Comparison of ENCODE assay signal across 1 cellular context in genomic region chrX:30889147-30890125, GRCh38.
TF ChIP-seq lines count a peak whose summit lies in the region.

A gene with protein sequence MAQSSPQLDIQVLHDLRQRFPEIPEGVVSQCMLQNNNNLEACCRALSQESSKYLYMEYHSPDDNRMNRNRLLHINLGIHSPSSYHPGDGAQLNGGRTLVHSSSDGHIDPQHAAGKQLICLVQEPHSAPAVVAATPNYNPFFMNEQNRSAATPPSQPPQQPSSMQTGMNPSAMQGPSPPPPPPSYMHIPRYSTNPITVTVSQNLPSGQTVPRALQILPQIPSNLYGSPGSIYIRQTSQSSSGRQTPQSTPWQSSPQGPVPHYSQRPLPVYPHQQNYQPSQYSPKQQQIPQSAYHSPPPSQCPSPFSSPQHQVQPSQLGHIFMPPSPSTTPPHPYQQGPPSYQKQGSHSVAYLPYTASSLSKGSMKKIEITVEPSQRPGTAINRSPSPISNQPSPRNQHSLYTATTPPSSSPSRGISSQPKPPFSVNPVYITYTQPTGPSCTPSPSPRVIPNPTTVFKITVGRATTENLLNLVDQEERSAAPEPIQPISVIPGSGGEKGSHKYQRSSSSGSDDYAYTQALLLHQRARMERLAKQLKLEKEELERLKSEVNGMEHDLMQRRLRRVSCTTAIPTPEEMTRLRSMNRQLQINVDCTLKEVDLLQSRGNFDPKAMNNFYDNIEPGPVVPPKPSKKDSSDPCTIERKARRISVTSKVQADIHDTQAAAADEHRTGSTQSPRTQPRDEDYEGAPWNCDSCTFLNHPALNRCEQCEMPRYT (minus strand): TSS chrX:30889254. CDS start chrX:30859588, 29,666 bp downstream.

TF ChIP-seq in HEK293, 187 proteins besides CTCF, POLR2A, EP300 and RAD21 (continued from another document and continues in another):
- TF ChIP-seq ELK4 (IDR thresholded peaks at IDR 0.05; ENCODE audit: borderline replicate concordance, low read depth, low read length) (no peak; the same call in 1 of the 2 replicates), GLI2 (tag by site-specific recombination; IDR thresholded peaks at IDR 0.05; ENCODE audit: borderline replicate concordance, low read depth) (no peak), ZNF416 (tag by site-specific recombination; IDR thresholded peaks at IDR 0.05) (no peak), EGR2 (tag by site-specific recombination; IDR thresholded peaks at IDR 0.05; ENCODE audit: low read depth) (0 out of 2 replicates have a peak, but pooled peaks have one; percentile 9), KLF9 (tag by site-specific recombination; IDR thresholded peaks at IDR 0.05; ENCODE audit: low read depth) (peak; percentile 55), ZNF132 (tag by site-specific recombination; IDR thresholded peaks at IDR 0.05; ENCODE audit: borderline replicate concordance) (no peak), ZNF140 (tag by site-specific recombination; IDR thresholded peaks at IDR 0.05) (no peak), ZNF600 (tag by site-specific recombination; IDR thresholded peaks at IDR 0.05) (no peak), ZNF175 (tag by site-specific recombination; IDR thresholded peaks at IDR 0.05) (no peak), ZNF571 (tag by site-specific recombination; IDR thresholded peaks at IDR 0.05) (no peak), ZNF658 (tag by site-specific recombination; IDR thresholded peaks at IDR 0.05) (no peak), TCF7L2 (IDR thresholded peaks at IDR 0.05; ENCODE audit: borderline replicate concordance, low read depth, low read length) (no peak), GLI4 (tag by site-specific recombination; IDR thresholded peaks at IDR 0.05) (no peak), ZNF76 (tag by site-specific recombination; IDR thresholded peaks at IDR 0.05; ENCODE audit: borderline replicate concordance, low read depth) (peak; percentile 46; the same call in 1 of the 2 replicates), ZNF221 (tag by site-specific recombination; IDR thresholded peaks at IDR 0.05; ENCODE audit: borderline replicate concordance) (no peak), ZNF843 (tag by site-specific recombination; IDR thresholded peaks at IDR 0.05) (no peak), SCRT2 (tag by site-specific recombination; IDR thresholded peaks at IDR 0.05) (peak; percentile 37; the same call in 1 of the 2 replicates), ZNF433 (tag by site-specific recombination; IDR thresholded peaks at IDR 0.05; ENCODE audit: low read depth) (no peak), ZBTB8A (tag by site-specific recombination; IDR thresholded peaks at IDR 0.05) (peak; percentile 90), ZNF214 (tag by site-specific recombination; IDR thresholded peaks at IDR 0.05; ENCODE audit: borderline replicate concordance) (no peak), HOXA7 (CRISPR knock-in tag; IDR thresholded peaks at IDR 0.05; ENCODE audit: borderline replicate concordance) (no peak), ZXDB (tag by site-specific recombination; IDR thresholded peaks at IDR 0.05) (peak; percentile 70), GFI1B (tag by site-specific recombination; IDR thresholded peaks at IDR 0.05) (no peak), ZNF544 (tag by site-specific recombination; IDR thresholded peaks at IDR 0.05) (no peak), SP7 (tag by site-specific recombination; IDR thresholded peaks at IDR 0.05) (peak; percentile 62), ZNF266 (tag by site-specific recombination; IDR thresholded peaks at IDR 0.05; ENCODE audit: low read depth) (no peak), ZBTB48 (tag by site-specific recombination; IDR thresholded peaks at IDR 0.05) (peak; percentile 86), ZNF24 (tag by site-specific recombination; IDR thresholded peaks at IDR 0.05) (no peak), BCL11A (tag by site-specific recombination; IDR thresholded peaks at IDR 0.05; ENCODE audit: low read depth) (no peak), ZNF677 (tag by site-specific recombination; IDR thresholded peaks at IDR 0.05) (no peak), ZNF670 (tag by site-specific recombination; IDR thresholded peaks at IDR 0.05; ENCODE audit: low read depth) (no peak), ZNF26 (tag by site-specific recombination; IDR thresholded peaks at IDR 0.05) (no peak), ZNF394 (tag by site-specific recombination; IDR thresholded peaks at IDR 0.05; ENCODE audit: borderline replicate concordance) (no peak), IKZF3 (tag by site-specific recombination; IDR thresholded peaks at IDR 0.05) (peak; percentile 89), ZEB2 (tag by site-specific recombination; IDR thresholded peaks at IDR 0.05) (peak; percentile 76), ZNF2 (tag by site-specific recombination; IDR thresholded peaks at IDR 0.05) (no peak), ZNF362 (tag by site-specific recombination; IDR thresholded peaks at IDR 0.05) (no peak), TSHZ1 (tag by site-specific recombination; IDR thresholded peaks at IDR 0.05; ENCODE audit: borderline replicate concordance) (no peak), ZNF626 (tag by site-specific recombination; IDR thresholded peaks at IDR 0.05) (no peak), ZIC2 (tag by site-specific recombination; IDR thresholded peaks at IDR 0.05) (no peak), ZNF223 (tag by site-specific recombination; IDR thresholded peaks at IDR 0.05) (no peak), ZNF423 (tag by site-specific recombination; IDR thresholded peaks at IDR 0.05) (no peak), HOXD13 (CRISPR knock-in tag; IDR thresholded peaks at IDR 0.05; ENCODE audit: borderline replicate concordance) (no peak), ZNF302 (tag by site-specific recombination; IDR thresholded peaks at IDR 0.05; ENCODE audit: low read depth) (no peak), ZBTB21 (tag by site-specific recombination; IDR thresholded peaks at IDR 0.05) (no peak), OVOL3 (tag by site-specific recombination; IDR thresholded peaks at IDR 0.05) (no peak), GLIS1 (tag by site-specific recombination; IDR thresholded peaks at IDR 0.05) (peak; percentile 54), ZNF530 (tag by site-specific recombination; IDR thresholded peaks at IDR 0.05; ENCODE audit: low read depth) (no peak), ZNF555 (tag by site-specific recombination; conservative IDR thresholded peaks at IDR 0.05) (no peak), ZNF621 (tag by site-specific recombination; IDR thresholded peaks at IDR 0.05) (no peak), ZNF404 (tag by site-specific recombination; IDR thresholded peaks at IDR 0.05) (no peak), ZNF701 (tag by site-specific recombination; IDR thresholded peaks at IDR 0.05) (no peak)
- TF ChIP-seq, protein P1, sequence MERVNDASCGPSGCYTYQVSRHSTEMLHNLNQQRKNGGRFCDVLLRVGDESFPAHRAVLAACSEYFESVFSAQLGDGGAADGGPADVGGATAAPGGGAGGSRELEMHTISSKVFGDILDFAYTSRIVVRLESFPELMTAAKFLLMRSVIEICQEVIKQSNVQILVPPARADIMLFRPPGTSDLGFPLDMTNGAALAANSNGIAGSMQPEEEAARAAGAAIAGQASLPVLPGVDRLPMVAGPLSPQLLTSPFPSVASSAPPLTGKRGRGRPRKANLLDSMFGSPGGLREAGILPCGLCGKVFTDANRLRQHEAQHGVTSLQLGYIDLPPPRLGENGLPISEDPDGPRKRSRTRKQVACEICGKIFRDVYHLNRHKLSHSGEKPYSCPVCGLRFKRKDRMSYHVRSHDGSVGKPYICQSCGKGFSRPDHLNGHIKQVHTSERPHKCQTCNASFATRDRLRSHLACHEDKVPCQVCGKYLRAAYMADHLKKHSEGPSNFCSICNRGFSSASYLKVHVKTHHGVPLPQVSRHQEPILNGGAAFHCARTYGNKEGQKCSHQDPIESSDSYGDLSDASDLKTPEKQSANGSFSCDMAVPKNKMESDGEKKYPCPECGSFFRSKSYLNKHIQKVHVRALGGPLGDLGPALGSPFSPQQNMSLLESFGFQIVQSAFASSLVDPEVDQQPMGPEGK (tag by site-specific recombination; IDR thresholded peaks at IDR 0.05) = peak; percentile 83
- TF ChIP-seq, protein P2, sequence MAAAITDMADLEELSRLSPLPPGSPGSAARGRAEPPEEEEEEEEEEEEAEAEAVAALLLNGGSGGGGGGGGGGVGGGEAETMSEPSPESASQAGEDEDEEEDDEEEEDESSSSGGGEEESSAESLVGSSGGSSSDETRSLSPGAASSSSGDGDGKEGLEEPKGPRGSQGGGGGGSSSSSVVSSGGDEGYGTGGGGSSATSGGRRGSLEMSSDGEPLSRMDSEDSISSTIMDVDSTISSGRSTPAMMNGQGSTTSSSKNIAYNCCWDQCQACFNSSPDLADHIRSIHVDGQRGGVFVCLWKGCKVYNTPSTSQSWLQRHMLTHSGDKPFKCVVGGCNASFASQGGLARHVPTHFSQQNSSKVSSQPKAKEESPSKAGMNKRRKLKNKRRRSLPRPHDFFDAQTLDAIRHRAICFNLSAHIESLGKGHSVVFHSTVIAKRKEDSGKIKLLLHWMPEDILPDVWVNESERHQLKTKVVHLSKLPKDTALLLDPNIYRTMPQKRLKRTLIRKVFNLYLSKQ (tag by site-specific recombination; IDR thresholded peaks at IDR 0.05; ENCODE audit: borderline replicate concordance) = no peak
- TF ChIP-seq, protein P3, sequence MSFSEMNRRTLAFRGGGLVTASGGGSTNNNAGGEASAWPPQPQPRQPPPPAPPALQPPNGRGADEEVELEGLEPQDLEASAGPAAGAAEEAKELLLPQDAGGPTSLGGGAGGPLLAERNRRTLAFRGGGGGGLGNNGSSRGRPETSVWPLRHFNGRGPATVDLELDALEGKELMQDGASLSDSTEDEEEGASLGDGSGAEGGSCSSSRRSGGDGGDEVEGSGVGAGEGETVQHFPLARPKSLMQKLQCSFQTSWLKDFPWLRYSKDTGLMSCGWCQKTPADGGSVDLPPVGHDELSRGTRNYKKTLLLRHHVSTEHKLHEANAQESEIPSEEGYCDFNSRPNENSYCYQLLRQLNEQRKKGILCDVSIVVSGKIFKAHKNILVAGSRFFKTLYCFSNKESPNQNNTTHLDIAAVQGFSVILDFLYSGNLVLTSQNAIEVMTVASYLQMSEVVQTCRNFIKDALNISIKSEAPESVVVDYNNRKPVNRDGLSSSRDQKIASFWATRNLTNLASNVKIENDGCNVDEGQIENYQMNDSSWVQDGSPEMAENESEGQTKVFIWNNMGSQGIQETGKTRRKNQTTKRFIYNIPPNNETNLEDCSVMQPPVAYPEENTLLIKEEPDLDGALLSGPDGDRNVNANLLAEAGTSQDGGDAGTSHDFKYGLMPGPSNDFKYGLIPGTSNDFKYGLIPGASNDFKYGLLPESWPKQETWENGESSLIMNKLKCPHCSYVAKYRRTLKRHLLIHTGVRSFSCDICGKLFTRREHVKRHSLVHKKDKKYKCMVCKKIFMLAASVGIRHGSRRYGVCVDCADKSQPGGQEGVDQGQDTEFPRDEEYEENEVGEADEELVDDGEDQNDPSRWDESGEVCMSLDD (tag by site-specific recombination; IDR thresholded peaks at IDR 0.05) = no peak
